ENCODE assay signal across 8 cellular contexts in the genomic region with DNA sequence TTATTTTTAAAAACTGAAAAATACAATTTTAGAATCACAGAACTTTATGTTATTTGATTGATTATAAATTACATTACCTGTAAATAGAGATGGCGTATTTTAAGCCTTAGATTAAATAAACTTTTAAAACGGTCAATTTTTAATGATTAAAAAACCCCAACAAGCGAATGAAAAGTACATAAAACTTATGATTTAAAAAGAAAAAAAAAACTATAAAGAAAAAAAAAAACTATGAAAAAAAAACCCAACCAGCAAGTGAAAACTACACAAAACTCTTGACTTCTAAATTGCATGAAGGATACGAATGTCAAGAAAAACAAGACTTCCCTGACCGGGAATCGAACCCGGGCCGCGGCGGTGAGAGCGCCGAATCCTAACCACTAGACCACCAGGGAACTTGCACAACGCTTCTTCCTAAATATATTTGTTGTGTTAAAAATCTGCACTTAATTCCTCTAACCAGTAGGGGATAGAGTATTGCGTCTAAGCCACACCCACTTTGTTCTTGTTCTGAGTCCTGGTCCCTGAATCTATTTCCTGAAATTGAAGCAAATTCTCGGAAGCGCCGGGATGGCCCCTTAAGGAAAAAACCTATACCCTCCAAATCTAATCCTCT. TPM values are rescaled to one million over a fixed set of nuclear protein-coding genes. Genes with fewer than 3 reads are reported as not detected.
DNase-seq lines count a peak whose midpoint lies in the region; ATAC-seq and TF ChIP-seq lines count a peak whose summit lies in the region.

No MANE protein-coding gene starts in this region.

- intact Hi-C loops in left ventricle myocardium inferior (cut with micrococcal nuclease): loop anchor here (5.0 kb wide), 1 partner anchor 182 kb away; no protein-coding TSS in a partner anchor
- intact Hi-C loops in posterior vena cava (cut with DNase I): loop anchor here (5.0 kb wide), 2 partner anchors 177 to 473 kb away; partner anchors contain the start of gene HINT3 (in 1 of the 2)
- intact Hi-C loops in upper lobe of right lung (cut with DNase I): no loop called here

- H3K27ac ChIP-seq in left ventricle myocardium inferior (replicated peaks): peak overlapping the region; percentile 95
- peak overlapping the region; percentile 92 for H3K27ac ChIP-seq in upper lobe of right lung

- DNase-seq in GM12865 (ENCODE audit: low read depth) (peak; percentile 92), NCI-H1417 (lab: John Stamatoyannopoulos, UW) (peak; percentile 91 to 97 (median 97)), SW480 (ENCODE audit: low spot score) (peak; percentile 92), amniotic stem cell (lab: John Stamatoyannopoulos, UW) (peak; percentile 85), left ventricle myocardium inferior (peak; percentile 79), posterior vena cava (ENCODE audit: low spot score) (peak; percentile 95), upper lobe of right lung (peak; percentile 89)

- H3K4me1 ChIP-seq in left ventricle myocardium inferior (peaks cover 13% of the 10 kb centered on the region), upper lobe of right lung (peaks cover 8% of the 10 kb centered on the region)

- H3K36me3 ChIP-seq in left ventricle myocardium inferior: no peaks in the 10 kb centered on the region
- H3K36me3 ChIP-seq in upper lobe of right lung: no peaks in the 10 kb centered on the region

- H3K4me3 ChIP-seq in GM12865 (ENCODE audit: low read depth, low read length) (peak overlapping the region; percentile 75), left ventricle myocardium inferior (peak overlapping the region; percentile 73), upper lobe of right lung (peak overlapping the region; percentile 56)

- ATAC-seq in HG02763 (IDR thresholded peaks at IDR 0.05; ENCODE audit: unreplicated experiment): peak; percentile 83
- peak; percentile 93 for ATAC-seq in upper lobe of right lung

- no peaks in the 10 kb centered on the region for H3K27me3 ChIP-seq in left ventricle myocardium inferior (ENCODE audit: low read depth)
- no peaks in the 10 kb centered on the region for H3K27me3 ChIP-seq in upper lobe of right lung

- TF ChIP-seq CTCF in GM12865 (IDR thresholded peaks at IDR 0.05; ENCODE audit: insufficient read depth, low read depth, low read length, missing control alignments): no peak
- TF ChIP-seq CTCF in left ventricle myocardium inferior (IDR thresholded peaks at IDR 0.05; ENCODE audit: borderline replicate concordance): peak; percentile 56
- TF ChIP-seq CTCF in upper lobe of right lung (IDR thresholded peaks at IDR 0.05): peak; percentile 31

- H3K9me3 ChIP-seq in left ventricle myocardium inferior (replicated peaks) (no peaks in the 10 kb centered on the region), upper lobe of right lung (no peaks in the 10 kb centered on the region)

RNA-seq across cellular contexts. Expression of gene NCOA7, which starts 10.7 kb away (rescaled TPM):
- total RNA-seq in left ventricle myocardium inferior (10.3 TPM), posterior vena cava (10 to 100 TPM; 41.5 to 43.3 TPM), upper lobe of right lung (80.8 TPM)

RNA-seq across cellular contexts. Expression of gene HEY2, which starts 30.6 kb away (rescaled TPM):
- total RNA-seq in left ventricle myocardium inferior: 25.6 TPM
- total RNA-seq in posterior vena cava: 10 to 100 TPM in 1 of 2 donors, 1 to 10 TPM in 1; 9.2 to 11.3 TPM
- total RNA-seq in upper lobe of right lung: 2.2 TPM

Comparison
In these comparisons a context has a peak if more than half of its experiments do, and no peak if none do; other contexts are left out.
1. Peak in every context shown above with its lines: DNase-seq, ATAC-seq, H3K4me3 ChIP-seq and H3K27ac ChIP-seq.